1 cellular context compared by ENCODE assay signal in genomic region chr12:102441077-102441596, GRCh38.
TF ChIP-seq lines count a peak whose summit lies in the region.

No MANE protein-coding gene starts in this region.

TF ChIP-seq in K562, 482 proteins besides CTCF, POLR2A, EP300 and RAD21 (continued from another document and continues in another):
- TF ChIP-seq ESRRA (IDR thresholded peaks at IDR 0.05; ENCODE audit: borderline replicate concordance, low read depth): peak; percentile 95
- peak; percentile 70; the same call in 1 of the 2 replicates for TF ChIP-seq JUNB (CRISPR knock-in tag; conservative IDR thresholded peaks at IDR 0.05)
- peak; percentile 28 for TF ChIP-seq TBP (optimal IDR thresholded peaks at IDR 0.05; ENCODE audit: low read depth, low read length)
- peak; percentile 46; the same call in 1 of the 2 replicates for TF ChIP-seq ZNF644 (tag; IDR thresholded peaks at IDR 0.05; ENCODE audit: low read depth)
- 0 out of 2 replicates have a peak, but pooled peaks have one; percentile 45 for TF ChIP-seq ELF4 (CRISPR knock-in tag; IDR thresholded peaks at IDR 0.05)
- TF ChIP-seq PKNOX1 (IDR thresholded peaks at IDR 0.05): peak; percentile 52
- TF ChIP-seq TAF7 (tag; IDR thresholded peaks at IDR 0.05): no peak
- TF ChIP-seq CEBPB (tag; IDR thresholded peaks at IDR 0.05): peak; percentile 99
- no peak for TF ChIP-seq CSDE1 (IDR thresholded peaks at IDR 0.05)
- TF ChIP-seq BMI1 (IDR thresholded peaks at IDR 0.05; ENCODE audit: low read length): no peak
- no peak for TF ChIP-seq CLOCK (CRISPR knock-in tag; IDR thresholded peaks at IDR 0.05; ENCODE audit: borderline replicate concordance)
- TF ChIP-seq JUN (IDR thresholded peaks at IDR 0.05; ENCODE audit: borderline replicate concordance, low read depth, low read length): peak; percentile 88
- no peak for TF ChIP-seq JUN (CRISPR knock-in tag; IDR thresholded peaks at IDR 0.05; ENCODE audit: borderline replicate concordance)
- TF ChIP-seq ZEB2 (IDR thresholded peaks at IDR 0.05): peak; percentile 85
- TF ChIP-seq ATF3 (IDR thresholded peaks at IDR 0.05): peak; percentile 100
- peak; percentile 90; the same call in 1 of the 2 replicates for TF ChIP-seq ATF3 (CRISPR knock-in tag; conservative IDR thresholded peaks at IDR 0.05)
- TF ChIP-seq PML (IDR thresholded peaks at IDR 0.05; ENCODE audit: low read length): 0 out of 2 replicates have a peak, but pooled peaks have one; percentile 24
- TF ChIP-seq EGR1 (conservative IDR thresholded peaks at IDR 0.05): peak; percentile 79
- no peak for TF ChIP-seq ZNF75A (CRISPR knock-in tag; IDR thresholded peaks at IDR 0.05)
- TF ChIP-seq ZKSCAN8 (CRISPR knock-in tag; IDR thresholded peaks at IDR 0.05): peak; percentile 48; the same call in 1 of the 2 replicates
- TF ChIP-seq ZBTB17 (CRISPR knock-in tag; IDR thresholded peaks at IDR 0.05): peak; percentile 72; the same call in 1 of the 2 replicates
- no peak for TF ChIP-seq ZBTB8A (IDR thresholded peaks at IDR 0.05; ENCODE audit: partially characterized antibody)
- TF ChIP-seq ZNF324 (CRISPR knock-in tag; IDR thresholded peaks at IDR 0.05): no peak
- TF ChIP-seq USF1 (CRISPR knock-in tag; IDR thresholded peaks at IDR 0.05): no peak
- TF ChIP-seq CBX3 (IDR thresholded peaks at IDR 0.05; ENCODE audit: borderline replicate concordance in 1 of 2, low read length in 2 of 2): peak in 1 of 2 experiments; percentile 61; a peak in 1 of 3 replicates
- TF ChIP-seq LARP7 (IDR thresholded peaks at IDR 0.05): 0 out of 2 replicates have a peak, but pooled peaks have one; percentile 23
- TF ChIP-seq MBD1 (CRISPR knock-in tag; IDR thresholded peaks at IDR 0.05): no peak
- TF ChIP-seq ATF4 (CRISPR knock-in tag; IDR thresholded peaks at IDR 0.05): peak; percentile 99
- TF ChIP-seq NR2F6 (CRISPR knock-in tag; IDR thresholded peaks at IDR 0.05): no peak
- no peak for TF ChIP-seq CHD4 (IDR thresholded peaks at IDR 0.05; ENCODE audit: insufficient read depth, insufficient replicate concordance, low read depth, low read length, poor library complexity, severe bottlenecking)
- peak; percentile 21; the same call in 1 of the 2 replicates for TF ChIP-seq TAL1 (IDR thresholded peaks at IDR 0.05)
- 0 out of 2 replicates have a peak, but pooled peaks have one; percentile 60 for TF ChIP-seq TSHZ1 (CRISPR knock-in tag; IDR thresholded peaks at IDR 0.05)
- TF ChIP-seq MCM3 (IDR thresholded peaks at IDR 0.05): no peak
- TF ChIP-seq FOXK1 (CRISPR knock-in tag; IDR thresholded peaks at IDR 0.05; ENCODE audit: borderline replicate concordance): no peak
- no peak for TF ChIP-seq E2F3 (CRISPR knock-in tag; IDR thresholded peaks at IDR 0.05)
- TF ChIP-seq NFE2 (IDR thresholded peaks at IDR 0.05; ENCODE audit: low read depth): peak; percentile 82
- TF ChIP-seq ZKSCAN1 (IDR thresholded peaks at IDR 0.05; ENCODE audit: low read depth, low read length): 0 out of 2 replicates have a peak, but pooled peaks have one; percentile 26
- TF ChIP-seq AFF4 (CRISPR knock-in tag; IDR thresholded peaks at IDR 0.05): no peak
- TF ChIP-seq YBX1 (IDR thresholded peaks at IDR 0.05): no peak
- no peak for TF ChIP-seq U2AF1 (optimal IDR thresholded peaks at IDR 0.05; ENCODE audit: low read depth, low read length)
- no peak for TF ChIP-seq SIX5 (IDR thresholded peaks at IDR 0.05; ENCODE audit: borderline replicate concordance in 1 of 2, insufficient read depth in 1 of 2, low read depth in 1 of 2, low read length in 2 of 2)
- no peak for TF ChIP-seq ID3 (CRISPR knock-in tag; IDR thresholded peaks at IDR 0.05)
- TF ChIP-seq ID3 (tag; IDR thresholded peaks at IDR 0.05): no peak; the same call in none of the 2 replicates
- TF ChIP-seq CC2D1A (IDR thresholded peaks at IDR 0.05): peak; percentile 42; the same call in 1 of the 2 replicates
- TF ChIP-seq HNRNPUL1 (IDR thresholded peaks at IDR 0.05; ENCODE audit: low read length): no peak
- TF ChIP-seq STAT5A (IDR thresholded peaks at IDR 0.05; ENCODE audit: borderline replicate concordance, low read length): peak; percentile 27; the same call in 1 of the 2 replicates
- peak; percentile 50; the same call in 1 of the 2 replicates for TF ChIP-seq MAFF (IDR thresholded peaks at IDR 0.05; ENCODE audit: low read length)
- no peak for TF ChIP-seq CHD1 (IDR thresholded peaks at IDR 0.05; ENCODE audit: low read length)
- peak; percentile 81 for TF ChIP-seq MTA1 (IDR thresholded peaks at IDR 0.05; ENCODE audit: borderline replicate concordance)
- TF ChIP-seq SMAD2 (IDR thresholded peaks at IDR 0.05; ENCODE audit: low read depth, low read length): no peak
- peak; percentile 35; the same call in 1 of the 2 replicates for TF ChIP-seq MTA2 (IDR thresholded peaks at IDR 0.05; ENCODE audit: low read depth)
- TF ChIP-seq TFAP4 (CRISPR knock-in tag; IDR thresholded peaks at IDR 0.05; ENCODE audit: borderline replicate concordance): no peak
- TF ChIP-seq CTBP1 (IDR thresholded peaks at IDR 0.05; ENCODE audit: borderline replicate concordance): peak; percentile 83
- TF ChIP-seq ZNF217 (CRISPR knock-in tag; IDR thresholded peaks at IDR 0.05): no peak
